ENCODE assay signal across 1 cellular context in the genomic region with DNA sequence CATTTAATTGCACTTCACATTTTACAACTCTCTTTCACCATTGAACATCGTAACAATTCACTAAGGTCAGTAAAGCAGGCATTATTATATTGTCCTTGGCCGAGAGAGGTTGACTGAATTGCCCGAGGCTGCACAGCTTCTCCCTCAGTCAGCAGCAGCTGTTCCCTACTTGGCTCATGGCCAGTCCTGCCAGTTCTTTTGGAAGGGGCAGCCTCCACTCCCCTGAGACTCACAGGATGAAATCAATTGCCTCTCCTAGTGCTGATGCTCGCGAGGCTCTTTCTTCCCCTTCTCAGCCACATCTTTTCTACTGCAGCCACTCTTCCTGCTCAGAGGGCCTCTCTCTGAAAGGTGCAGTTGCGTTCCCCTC.
TF ChIP-seq lines count a peak whose summit lies in the region.

No MANE protein-coding gene starts in this region.

TF ChIP-seq in GM12878, 131 proteins besides CTCF, POLR2A, EP300 and RAD21 (continued from another document):
- TF ChIP-seq, protein P1, sequence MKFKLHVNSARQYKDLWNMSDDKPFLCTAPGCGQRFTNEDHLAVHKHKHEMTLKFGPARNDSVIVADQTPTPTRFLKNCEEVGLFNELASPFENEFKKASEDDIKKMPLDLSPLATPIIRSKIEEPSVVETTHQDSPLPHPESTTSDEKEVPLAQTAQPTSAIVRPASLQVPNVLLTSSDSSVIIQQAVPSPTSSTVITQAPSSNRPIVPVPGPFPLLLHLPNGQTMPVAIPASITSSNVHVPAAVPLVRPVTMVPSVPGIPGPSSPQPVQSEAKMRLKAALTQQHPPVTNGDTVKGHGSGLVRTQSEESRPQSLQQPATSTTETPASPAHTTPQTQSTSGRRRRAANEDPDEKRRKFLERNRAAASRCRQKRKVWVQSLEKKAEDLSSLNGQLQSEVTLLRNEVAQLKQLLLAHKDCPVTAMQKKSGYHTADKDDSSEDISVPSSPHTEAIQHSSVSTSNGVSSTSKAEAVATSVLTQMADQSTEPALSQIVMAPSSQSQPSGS (IDR thresholded peaks at IDR 0.05; ENCODE audit: low read length), result no peak
- TF ChIP-seq SIX5 (IDR thresholded peaks at IDR 0.05; ENCODE audit: low read depth, low read length, severe bottlenecking) (no peak), FOS (IDR thresholded peaks at IDR 0.05; ENCODE audit: borderline replicate concordance, extremely low read depth, insufficient read length) (no peak), STAT3 (IDR thresholded peaks at IDR 0.05; ENCODE audit: low read depth, low read length) (no peak), ZNF622 (IDR thresholded peaks at IDR 0.05) (no peak), SIN3A (IDR thresholded peaks at IDR 0.05; ENCODE audit: low read depth, low read length) (no peak), SMARCA5 (IDR thresholded peaks at IDR 0.05) (peak; percentile 45; the same call in 1 of the 2 replicates), ESRRA (IDR thresholded peaks at IDR 0.05; ENCODE audit: low read length) (no peak), RAD51 (IDR thresholded peaks at IDR 0.05) (no peak), TCF7 (IDR thresholded peaks at IDR 0.05; ENCODE audit: borderline replicate concordance) (no peak), BRCA1 (IDR thresholded peaks at IDR 0.05; ENCODE audit: low read depth, low read length) (no peak), HDGF (IDR thresholded peaks at IDR 0.05) (no peak), CHD2 (IDR thresholded peaks at IDR 0.05; ENCODE audit: borderline replicate concordance, low read depth, low read length) (no peak), NR2F1 (conservative IDR thresholded peaks at IDR 0.05) (no peak), EED (IDR thresholded peaks at IDR 0.05; ENCODE audit: low read depth) (no peak), CREM (IDR thresholded peaks at IDR 0.05; ENCODE audit: low read depth) (0 out of 2 replicates have a peak, but pooled peaks have one; percentile 1), MEF2B (IDR thresholded peaks at IDR 0.05; ENCODE audit: partially characterized antibody, poor library complexity, severe bottlenecking) (no peak)
- TF ChIP-seq, protein P2, sequence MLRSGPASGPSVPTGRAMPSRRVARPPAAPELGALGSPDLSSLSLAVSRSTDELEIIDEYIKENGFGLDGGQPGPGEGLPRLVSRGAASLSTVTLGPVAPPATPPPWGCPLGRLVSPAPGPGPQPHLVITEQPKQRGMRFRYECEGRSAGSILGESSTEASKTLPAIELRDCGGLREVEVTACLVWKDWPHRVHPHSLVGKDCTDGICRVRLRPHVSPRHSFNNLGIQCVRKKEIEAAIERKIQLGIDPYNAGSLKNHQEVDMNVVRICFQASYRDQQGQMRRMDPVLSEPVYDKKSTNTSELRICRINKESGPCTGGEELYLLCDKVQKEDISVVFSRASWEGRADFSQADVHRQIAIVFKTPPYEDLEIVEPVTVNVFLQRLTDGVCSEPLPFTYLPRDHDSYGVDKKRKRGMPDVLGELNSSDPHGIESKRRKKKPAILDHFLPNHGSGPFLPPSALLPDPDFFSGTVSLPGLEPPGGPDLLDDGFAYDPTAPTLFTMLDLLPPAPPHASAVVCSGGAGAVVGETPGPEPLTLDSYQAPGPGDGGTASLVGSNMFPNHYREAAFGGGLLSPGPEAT (IDR thresholded peaks at IDR 0.05; ENCODE audit: low read depth), result no peak
